Comparison of ENCODE assay signal across 10 cellular contexts in genomic region chr5:35963381-35963843, GRCh38. TPM values are rescaled to one million over a fixed set of nuclear protein-coding genes. Genes with fewer than 3 reads are reported as not detected.
DNase-seq lines count a peak whose midpoint lies in the region; ATAC-seq, FAIRE-seq and TF ChIP-seq lines count a peak whose summit lies in the region.
"Had no signal": no experiment of that assay in that cellular context is flagged by ENCODE, and none has a peak within 500 bp of the region (broad histone marks: within the 10 kb centered on the region; RNA-seq: fewer than 3 reads in every experiment).

No MANE protein-coding gene starts in this region.

- in situ Hi-C loops in HepG2 (cut with HindIII; ENCODE audit: extremely low pct_ligation_motif_present, low pct_unique_long_range_greater_than_20kb): no loop called here

- H3K9me3 ChIP-seq in SU-DHL-6 (ENCODE audit: insufficient read depth, low read length) (no peaks in the 10 kb centered on the region), HepG2 (ENCODE audit: low read length) (peaks cover 7% of the 10 kb centered on the region), tibial artery (peaks cover 0 to 5% (median 0%) of the 10 kb centered on the region in 3 donors), aorta (ENCODE audit: control insufficient read depth, low read length) (peaks cover 1% of the 10 kb centered on the region)

- TF ChIP-seq POLR2A in HepG2 (IDR thresholded peaks at IDR 0.05; ENCODE audit: insufficient read depth in 1 of 2, low read depth in 2 of 2, low read length in 2 of 2): no peak

- no peak overlapping the region for H3K4me3 ChIP-seq in SU-DHL-6 (ENCODE audit: insufficient read depth, low read length, poor library complexity, severe bottlenecking)
- H3K4me3 ChIP-seq in HepG2 (replicated peaks in 1 of 3; ENCODE audit: insufficient read depth in 1 of 3, low read depth in 2 of 3, low read length in 3 of 3): no peak overlapping the region
- no peak overlapping the region for H3K4me3 ChIP-seq in tibial artery
- no peak overlapping the region for H3K4me3 ChIP-seq in aorta (ENCODE audit: low read length in 2 of 2)
- H3K4me3 ChIP-seq: sigmoid colon had no signal

- TF ChIP-seq CTCF in SU-DHL-6 (IDR thresholded peaks at IDR 0.05; ENCODE audit: insufficient read depth, low read length, poor library complexity, severe bottlenecking) (peak; percentile 52), HepG2 (CRISPR knock-in tag; IDR thresholded peaks at IDR 0.05) (peak; percentile 48), tibial artery (IDR thresholded peaks at IDR 0.05) (no peak)

- BruUV-seq in HepG2 (replicated peaks; lab: Mats Ljungman, UMichigan): no TSS peak

- TF ChIP-seq RAD21 in HepG2 (CRISPR knock-in tag; IDR thresholded peaks at IDR 0.05): no peak

- H3K4me1 ChIP-seq in HepG2 (ENCODE audit: insufficient read depth, low read length): no peaks in the 10 kb centered on the region
- H3K4me1 ChIP-seq in tibial artery: no peaks in the 10 kb centered on the region
- no peaks in the 10 kb centered on the region for H3K4me1 ChIP-seq in aorta (ENCODE audit: control insufficient read depth in 1 of 2, insufficient read depth in 2 of 2, low read length in 2 of 2)
- H3K4me1 ChIP-seq: sigmoid colon had no signal

- no peaks in the 10 kb centered on the region for H3F3A ChIP-seq in SU-DHL-6 (ENCODE audit: insufficient read depth)

- ATAC-seq in HepG2 (no peak), aorta (ENCODE audit: low FRiP score) (no peak), HG03175 (IDR thresholded peaks at IDR 0.05; ENCODE audit: unreplicated experiment) (no peak)

- 5% methylated on average over 7 of the region's 8 CpGs for WGBS in HepG2 (ENCODE audit: low lambda C conversion rate)
- 43 to 47% methylated on average over 8 of the region's 8 CpGs for WGBS in aorta, 2 donors

- no peak overlapping the region for H2AFZ ChIP-seq in SU-DHL-6 (ENCODE audit: low read depth, low read length, severe bottlenecking)
- no peak overlapping the region for H2AFZ ChIP-seq in HepG2 (ENCODE audit: low read length)

- no peak overlapping the region for H3K4me2 ChIP-seq in SU-DHL-6 (ENCODE audit: low read depth, low read length, poor library complexity, severe bottlenecking)
- H3K4me2 ChIP-seq in HepG2 (ENCODE audit: low read depth, low read length): no peak overlapping the region

- H3K79me2 ChIP-seq in SU-DHL-6 (ENCODE audit: insufficient read depth, low read length) (no peaks in the 10 kb centered on the region), HepG2 (ENCODE audit: insufficient read depth, low read length) (no peaks in the 10 kb centered on the region)

- intact Hi-C loops in HepG2 (cut with micrococcal nuclease; ENCODE audit: unreplicated experiment) (no loop called here), tibial artery (cut with DNase I; ENCODE audit: low total_unique reads) (loop anchor here (5.0 kb wide), 1 partner anchor 616 kb away; no protein-coding TSS in a partner anchor), aorta (cut with DNase I) (no loop called here), head of caudate nucleus (cut with DNase I) (no loop called here)

- POLR2A ChIA-PET in HepG2 (lab: Yijun Ruan, JAX): no interaction called here

- H3K27ac ChIP-seq in SU-DHL-6 (ENCODE audit: low read depth, low read length) (no peak overlapping the region), HepG2 (ENCODE audit: extremely low read length, insufficient read depth, low read length) (no peak overlapping the region), tibial artery (no peak overlapping the region), aorta (ENCODE audit: low read depth in 1 of 2, low read length in 2 of 2) (no peak overlapping the region)
- H3K27ac ChIP-seq: sigmoid colon had no signal

- FAIRE-seq in HepG2 (lab: Jason Lieb, UNC): no peak

- H3K9me2 ChIP-seq in SU-DHL-6 (replicated peaks; ENCODE audit: insufficient read depth, low read length): no peaks in the 10 kb centered on the region

- TF ChIP-seq EP300 in HepG2 (IDR thresholded peaks at IDR 0.05; ENCODE audit: low read depth in 2 of 2, low read length in 2 of 2) (no peak), HepG2 (CRISPR knock-in tag; IDR thresholded peaks at IDR 0.05; ENCODE audit: borderline replicate concordance) (no peak)

- H3K9ac ChIP-seq in SU-DHL-6 (ENCODE audit: low read length) (no peak overlapping the region), HepG2 (ENCODE audit: insufficient read depth, low read depth, low read length) (no peak overlapping the region)

- H3K36me3 ChIP-seq in SU-DHL-6 (ENCODE audit: low read length): no peaks in the 10 kb centered on the region
- H3K36me3 ChIP-seq in HepG2 (replicated peaks in 1 of 2; ENCODE audit: control insufficient read depth in 1 of 2, insufficient read depth in 2 of 2, low read length in 2 of 2): no peaks in the 10 kb centered on the region
- no peaks in the 10 kb centered on the region for H3K36me3 ChIP-seq in tibial artery
- no peaks in the 10 kb centered on the region for H3K36me3 ChIP-seq in aorta (ENCODE audit: control insufficient read depth in 1 of 2, insufficient read depth in 2 of 2, low read length in 1 of 2)
- H3K36me3 ChIP-seq: sigmoid colon had no signal

- H4K20me1 ChIP-seq in SU-DHL-6 (ENCODE audit: low read depth, low read length) (no peaks in the 10 kb centered on the region), HepG2 (ENCODE audit: insufficient read depth, low read length) (no peaks in the 10 kb centered on the region)

- CTCF ChIA-PET in HepG2 (lab: Yijun Ruan, JAX; ENCODE audit: low intra/inter-chr PET ratio, low total read pairs): no interaction called here

- H3K27me3 ChIP-seq in SU-DHL-6 (ENCODE audit: low read length) (no peaks in the 10 kb centered on the region), HepG2 (ENCODE audit: control insufficient read depth in 1 of 2, insufficient read depth in 2 of 2, low read length in 2 of 2) (no peaks in the 10 kb centered on the region; a peak in 1 of 5 replicates), tibial artery (no peaks in the 10 kb centered on the region), aorta (ENCODE audit: control insufficient read depth in 1 of 2, insufficient read depth in 2 of 2, low read length in 1 of 2) (no peaks in the 10 kb centered on the region)
- H3K27me3 ChIP-seq: sigmoid colon had no signal

- peak; percentile 35 for DNase-seq in DMS53 treated with DMSO at 0.1 percent for 48 hours (lab: John Stamatoyannopoulos, UW; ENCODE audit: unreplicated experiment)
- DNase-seq in HT-29 (ENCODE audit: low spot score): peak; percentile 34
- no peak for DNase-seq in HepG2 (ENCODE audit: low spot score)
- no peak for DNase-seq in tibial artery
- DNase-seq in aorta: no peak
- DNase-seq in head of caudate nucleus: no peak
- DNase-seq: NCI-H1092, sigmoid colon had no signal

TF ChIP-seq in HepG2, 621 proteins besides CTCF, POLR2A, EP300 and RAD21 (continues in another document):
- no peak for TF ChIP-seq HDAC1 (CRISPR knock-in tag; IDR thresholded peaks at IDR 0.05)

RNA-seq across cellular contexts. Expression of gene CAPSL, which starts 25.0 kb away (rescaled TPM):
- total RNA-seq in HT-29 (2014; rRNA removed; shearing (Covaris generic)): not detected in 2 replicates
- not detected in 2 replicates for total RNA-seq in HepG2 (2016; rRNA removed; fragmentation: Illumina TruSeq; extraction: Trizol)
- total RNA-seq in HepG2 (2016; cell fraction: cytosol; rRNA removed; fragmentation: Illumina TruSeq; extraction: Trizol; ENCODE audit: low read depth): not detected in 2 replicates
- not detected in 2 replicates for total RNA-seq in HepG2 (2016; cell fraction: insoluble cytoplasmic fraction; rRNA removed; fragmentation: Illumina TruSeq; extraction: Trizol)
- not detected in 2 replicates for total RNA-seq in HepG2 (2016; cell fraction: membrane; rRNA removed; fragmentation: Illumina TruSeq; extraction: Trizol)
- not detected in 2 replicates for total RNA-seq in HepG2 (2016; cell fraction: nucleus; rRNA removed; fragmentation: Illumina TruSeq; extraction: Trizol)
- not detected in 2 replicates for polyA plus RNA-seq in HepG2 (2011; rRNA removed)
- polyA plus RNA-seq in HepG2 (2011; cell fraction: cytosol; rRNA removed): not detected in 2 replicates
- polyA plus RNA-seq in HepG2 (2011; cell fraction: nucleus; rRNA removed): not detected in 2 replicates
- polyA plus RNA-seq in HepG2 (2012): not detected in 2 replicates
- not detected in 2 replicates for polyA plus RNA-seq in HepG2 (2016; cell fraction: cytosol; fragmentation: Illumina TruSeq; extraction: Trizol; ENCODE audit: low read depth)
- polyA plus RNA-seq in HepG2 (2016; cell fraction: insoluble cytoplasmic fraction; fragmentation: Illumina TruSeq; extraction: Trizol; ENCODE audit: low read depth): not detected in 2 replicates
- not detected in 2 replicates for polyA plus RNA-seq in HepG2 (2016; cell fraction: membrane; fragmentation: Illumina TruSeq; extraction: Trizol; ENCODE audit: low read depth)
- not detected in 2 replicates for polyA plus RNA-seq in HepG2 (2016; cell fraction: nucleus; fragmentation: Illumina TruSeq; extraction: Trizol; ENCODE audit: insufficient read depth, low read depth)
- not detected in 2 replicates for polyA minus RNA-seq in HepG2 (2011; rRNA and poly(A)+ RNA removed; ENCODE audit: low replicate concordance)
- not detected in 2 replicates for polyA minus RNA-seq in HepG2 (2011; cell fraction: cytosol; rRNA and poly(A)+ RNA removed)
- not detected in 2 replicates for polyA minus RNA-seq in HepG2 (2011; cell fraction: nucleus; rRNA and poly(A)+ RNA removed)
- total RNA-seq in aorta: not detected
- polyA plus RNA-seq in aorta: not detected
- total RNA-seq: sigmoid colon had no signal
- polyA plus RNA-seq: sigmoid colon had no signal

RNA-seq across cellular contexts. Expression of gene UGT3A1, which starts 27.8 kb away (rescaled TPM):
- total RNA-seq in HT-29 (2014; rRNA removed; shearing (Covaris generic)): not detected in 2 replicates
- total RNA-seq in HepG2 (2016; rRNA removed; fragmentation: Illumina TruSeq; extraction: Trizol) (not detected in 2 replicates), aorta (not detected)
- not detected in 2 replicates for total RNA-seq in HepG2 (2016; cell fraction: cytosol; rRNA removed; fragmentation: Illumina TruSeq; extraction: Trizol; ENCODE audit: low read depth)
- not detected in 2 replicates for total RNA-seq in HepG2 (2016; cell fraction: insoluble cytoplasmic fraction; rRNA removed; fragmentation: Illumina TruSeq; extraction: Trizol)
- not detected in 2 replicates for total RNA-seq in HepG2 (2016; cell fraction: membrane; rRNA removed; fragmentation: Illumina TruSeq; extraction: Trizol)
- total RNA-seq in HepG2 (2016; cell fraction: nucleus; rRNA removed; fragmentation: Illumina TruSeq; extraction: Trizol): not detected in 2 replicates
- polyA plus RNA-seq in HepG2 (2011; rRNA removed) (not detected in 2 replicates), aorta (under 1 TPM in 1 of 2 donors, not detected in 1; 0.13 TPM)
- not detected in 2 replicates for polyA plus RNA-seq in HepG2 (2011; cell fraction: cytosol; rRNA removed)
- not detected in 2 replicates for polyA plus RNA-seq in HepG2 (2011; cell fraction: nucleus; rRNA removed)
- not detected in 2 replicates for polyA plus RNA-seq in HepG2 (2012)
- polyA plus RNA-seq in HepG2 (2016; cell fraction: cytosol; fragmentation: Illumina TruSeq; extraction: Trizol; ENCODE audit: low read depth): not detected in 2 replicates
- polyA plus RNA-seq in HepG2 (2016; cell fraction: insoluble cytoplasmic fraction; fragmentation: Illumina TruSeq; extraction: Trizol; ENCODE audit: low read depth): not detected in 2 replicates
- not detected in 2 replicates for polyA plus RNA-seq in HepG2 (2016; cell fraction: membrane; fragmentation: Illumina TruSeq; extraction: Trizol; ENCODE audit: low read depth)
- polyA plus RNA-seq in HepG2 (2016; cell fraction: nucleus; fragmentation: Illumina TruSeq; extraction: Trizol; ENCODE audit: insufficient read depth, low read depth): not detected in 2 replicates
- not detected in 2 replicates for polyA minus RNA-seq in HepG2 (2011; rRNA and poly(A)+ RNA removed; ENCODE audit: low replicate concordance)
- not detected in 2 replicates for polyA minus RNA-seq in HepG2 (2011; cell fraction: cytosol; rRNA and poly(A)+ RNA removed)
- not detected in 2 replicates for polyA minus RNA-seq in HepG2 (2011; cell fraction: nucleus; rRNA and poly(A)+ RNA removed)
- total RNA-seq: sigmoid colon had no signal
- polyA plus RNA-seq: sigmoid colon had no signal

Comparison
In these comparisons a context has a peak if more than half of its experiments do, and no peak if none do; other contexts are left out.
1. DNase-seq: peak in DMS53 treated with DMSO at 0.1 percent for 48 hours (single experiment) and HT-29 (single experiment); none in HepG2 (single experiment), tibial artery (0 of 2), aorta (0 of 2) and head of caudate nucleus (0 of 42).
2. CTCF ChIP-seq: peak in SU-DHL-6 (single experiment) and HepG2 (single experiment); none in tibial artery (0 of 2).